Comparison of ENCODE assay signal across 18 cellular contexts in genomic region chr1:175179837-175180590, GRCh38. TPM values are rescaled to one million over a fixed set of nuclear protein-coding genes. Genes with fewer than 3 reads are reported as not detected.
A peak's percentile ranks its signal among the peaks of the same experiment; 100 is the strongest.
DNase-seq lines count a peak whose midpoint lies in the region; ATAC-seq and TF ChIP-seq lines count a peak whose summit lies in the region.
"Had no signal": no experiment of that assay in that cellular context is flagged by ENCODE, and none has a peak within 500 bp of the region (broad histone marks: within the 10 kb centered on the region; RNA-seq: fewer than 3 reads in every experiment).

No MANE protein-coding gene starts in this region.

- no peak overlapping the region for H3K9ac ChIP-seq in BLaER1

- no peak for ATAC-seq in CD8-positive, alpha-beta T cell
- ATAC-seq in HG03280 (IDR thresholded peaks at IDR 0.05; ENCODE audit: unreplicated experiment) = no peak
- ATAC-seq: activated T-cell treated with anti-CD3 and anti-CD28 coated beads, Interleukin-2, amount 50 U/mL, for 4 hours had no signal

- no peaks in the 10 kb centered on the region for H3K9me3 Mint-ChIP-seq in CD8-positive, alpha-beta T cell
- H3K9me3 Mint-ChIP-seq: activated T-cell treated with anti-CD3 and anti-CD28 coated beads, Interleukin-2, amount 50 U/mL, for 4 hours had no signal

- POLR2A ChIA-PET in CD8-positive, alpha-beta T cell (lab: Charles Lee) = no interaction called here
- POLR2A ChIA-PET in RWPE1 (lab: Yijun Ruan, JAX; ENCODE audit: low non-redundant PET) = no interaction called here

- DNase-seq in CD8-positive, alpha-beta T cell = no peak
- peak; percentile 52 for DNase-seq in RWPE1 (ENCODE audit: low spot score)
- DNase-seq in erythroblast (lab: John Stamatoyannopoulos, UW) = peak; percentile 7 to 10
- no peak for DNase-seq in AG20443 (ENCODE audit: low spot score)
- no peak for DNase-seq in NCI-H1092 treated with DMSO at 0.1 percent for 48 hours (lab: John Stamatoyannopoulos, UW)
- no peak for DNase-seq in NCI-H2107 (lab: John Stamatoyannopoulos, UW)
- DNase-seq: activated CD4-positive, CD25-positive, alpha-beta regulatory T cell; activated CD8-positive, alpha-beta memory T cell treated with anti-CD3 and anti-CD28 coated beads for 24 hours; activated naive CD4-positive, alpha-beta T cell treated with anti-CD3 and anti-CD28 coated beads, Interleukin-2, amount 50 U/mL, for 16 hours; activated T-cell treated with anti-CD3 and anti-CD28 coated beads, Interleukin-2, amount 50 U/mL, for 4 hours; foreskin fibroblast; NCI-H1417; NCI-H510A; Peyer's patch had no signal

- TF ChIP-seq CTCF in CD8-positive, alpha-beta T cell (IDR thresholded peaks at IDR 0.05) = no peak
- TF ChIP-seq CTCF in RWPE1 (conservative IDR thresholded peaks at IDR 0.05; ENCODE audit: low read depth) = no peak

- H3K4me3 Mint-ChIP-seq in CD8-positive, alpha-beta T cell = no peak overlapping the region
- H3K4me3 Mint-ChIP-seq: activated T-cell treated with anti-CD3 and anti-CD28 coated beads, Interleukin-2, amount 50 U/mL, for 4 hours had no signal

- no peaks in the 10 kb centered on the region for H3K9me3 ChIP-seq in BLaER1
- no peaks in the 10 kb centered on the region for H3K9me3 ChIP-seq in CD8-positive, alpha-beta T cell (ENCODE audit: low read length)
- H3K9me3 ChIP-seq: Peyer's patch, prostate gland had no signal

- no peaks in the 10 kb centered on the region for H3K27me3 ChIP-seq in BLaER1
- H3K27me3 ChIP-seq in CD8-positive, alpha-beta T cell (ENCODE audit: insufficient read depth, low read length) = no peaks in the 10 kb centered on the region
- H3K27me3 ChIP-seq: Peyer's patch had no signal

- H3K4me3 ChIP-seq in BLaER1 = no peak overlapping the region
- no peak overlapping the region for H3K4me3 ChIP-seq in CD8-positive, alpha-beta T cell (ENCODE audit: low read depth, low read length)
- H3K4me3 ChIP-seq: Peyer's patch, prostate gland had no signal

- H3K27ac ChIP-seq in BLaER1 = no peak overlapping the region
- no peak overlapping the region for H3K27ac ChIP-seq in CD8-positive, alpha-beta T cell (ENCODE audit: low read depth, low read length)
- no peak overlapping the region for H3K27ac ChIP-seq in RWPE1
- H3K27ac ChIP-seq: HL-60, Peyer's patch, prostate gland had no signal

- intact Hi-C loops in CD8-positive, alpha-beta T cell (cut with DNase I, micrococcal nuclease) = no loop called here

- H3K36me3 Mint-ChIP-seq in CD8-positive, alpha-beta T cell = peaks cover 71% of the 10 kb centered on the region

- H3K27ac Mint-ChIP-seq in CD8-positive, alpha-beta T cell = peak overlapping the region; percentile 47

- TF ChIP-seq POLR2A in erythroblast (IDR thresholded peaks at IDR 0.05; ENCODE audit: low read length) = no peak

- H3K4me1 Mint-ChIP-seq in CD8-positive, alpha-beta T cell (ENCODE audit: low read depth) = peaks cover 85% of the 10 kb centered on the region

- CTCF ChIA-PET in CD8-positive, alpha-beta T cell (lab: Charles Lee) = interaction anchor here (0.7 to 2.4 kb wide), 4 partner anchors 25 to 139 kb away, joined by 3 to 13 read pairs (median 4); no protein-coding TSS in a partner anchor
- CTCF ChIA-PET in RWPE1 (lab: Yijun Ruan, JAX) = interaction anchor here (1.0 kb wide), 2 partner anchors 25 to 28 kb away, joined by 3 to 4 read pairs; no protein-coding TSS in a partner anchor

- H3K4me2 ChIP-seq in BLaER1 = peak overlapping the region; percentile 62

- H3K4me1 ChIP-seq in BLaER1 = peaks cover 44% of the 10 kb centered on the region
- peaks cover 34% of the 10 kb centered on the region for H3K4me1 ChIP-seq in CD8-positive, alpha-beta T cell (ENCODE audit: insufficient read depth, low read length)
- H3K4me1 ChIP-seq: prostate gland had no signal

- H3K27me3 Mint-ChIP-seq in CD8-positive, alpha-beta T cell (ENCODE audit: low read depth) = no peaks in the 10 kb centered on the region

- peaks cover 67% of the 10 kb centered on the region for H3K36me3 ChIP-seq in BLaER1
- peaks cover 5% of the 10 kb centered on the region for H3K36me3 ChIP-seq in CD8-positive, alpha-beta T cell (ENCODE audit: insufficient read depth, low read length)
- H3K36me3 ChIP-seq: prostate gland had no signal

- peaks cover 37% of the 10 kb centered on the region; the same call in 1 of the 2 replicates for H4K20me1 ChIP-seq in BLaER1

RNA-seq across cellular contexts. Expression of gene KIAA0040, which starts 12.6 kb away (rescaled TPM):
- 1 to 10 TPM; 8.7 to 9.6 TPM for total RNA-seq in CD8-positive, alpha-beta T cell

Comparison
In these comparisons a context has a peak if more than half of its experiments do, and no peak if none do; other contexts are left out.
1. DNase-seq: peak in RWPE1 (single experiment) and erythroblast (2 of 2); none in CD8-positive, alpha-beta T cell (0 of 7), AG20443 (single experiment), NCI-H1092 treated with DMSO at 0.1 percent for 48 hours (single experiment) and NCI-H2107 (single experiment).